Comparison of ENCODE assay signal across 1 cellular context in genomic region chr16:81076566-81077076, GRCh38.
TF ChIP-seq lines count a peak whose summit lies in the region.

No MANE protein-coding gene starts in this region.

TF ChIP-seq in HepG2, 621 proteins besides CTCF, POLR2A, EP300 and RAD21 (continued from another document and continues in another):
- no peak; the same call in 1 of the 2 replicates for TF ChIP-seq DNMT3B (CRISPR knock-in tag; conservative IDR thresholded peaks at IDR 0.05)
- 0 out of 2 replicates have a peak, but pooled peaks have one; percentile 9 for TF ChIP-seq KIAA2018 (CRISPR knock-in tag; IDR thresholded peaks at IDR 0.05; ENCODE audit: borderline replicate concordance)
- no peak for TF ChIP-seq BCL3 (CRISPR knock-in tag; IDR thresholded peaks at IDR 0.05)
- no peak for TF ChIP-seq MEIS2 (CRISPR knock-in tag; IDR thresholded peaks at IDR 0.05)
- no peak for TF ChIP-seq FOXJ3 (CRISPR knock-in tag; IDR thresholded peaks at IDR 0.05; ENCODE audit: borderline replicate concordance)
- no peak for TF ChIP-seq ZSCAN12 (CRISPR knock-in tag; IDR thresholded peaks at IDR 0.05)
- TF ChIP-seq FOXA1 (IDR thresholded peaks at IDR 0.05) = no peak
- TF ChIP-seq FOXA1 (CRISPR knock-in tag; IDR thresholded peaks at IDR 0.05) = no peak
- peak; percentile 81; the same call in 1 of the 2 replicates for TF ChIP-seq NAIF1 (CRISPR knock-in tag; IDR thresholded peaks at IDR 0.05; ENCODE audit: borderline replicate concordance)
- no peak for TF ChIP-seq ZNF652 (CRISPR knock-in tag; IDR thresholded peaks at IDR 0.05; ENCODE audit: borderline replicate concordance, low read depth)
- no peak for TF ChIP-seq SP5 (CRISPR knock-in tag; IDR thresholded peaks at IDR 0.05; ENCODE audit: borderline replicate concordance, low read depth)
- no peak for TF ChIP-seq PHF21A (CRISPR knock-in tag; IDR thresholded peaks at IDR 0.05)
- TF ChIP-seq THAP7 (CRISPR knock-in tag; IDR thresholded peaks at IDR 0.05) = no peak
- no peak for TF ChIP-seq SRF (IDR thresholded peaks at IDR 0.05; ENCODE audit: low read depth, low read length)
- TF ChIP-seq THYN1 (CRISPR knock-in tag; IDR thresholded peaks at IDR 0.05; ENCODE audit: borderline replicate concordance, low read depth) = no peak
- no peak for TF ChIP-seq SNAPC4 (CRISPR knock-in tag; IDR thresholded peaks at IDR 0.05)
- no peak for TF ChIP-seq DRAP1 (CRISPR knock-in tag; IDR thresholded peaks at IDR 0.05)
- TF ChIP-seq ZNF639 (CRISPR knock-in tag; conservative IDR thresholded peaks at IDR 0.05) = no peak; the same call in 1 of the 2 replicates
- peak; percentile 50; the same call in 1 of the 2 replicates for TF ChIP-seq ZNF121 (CRISPR knock-in tag; IDR thresholded peaks at IDR 0.05)
- no peak for TF ChIP-seq ZNF749 (CRISPR knock-in tag; IDR thresholded peaks at IDR 0.05; ENCODE audit: borderline replicate concordance)
- peak; percentile 83 for TF ChIP-seq ASH2L (IDR thresholded peaks at IDR 0.05; ENCODE audit: insufficient read length, low read depth, low read length)
- no peak; the same call in 1 of the 2 replicates for TF ChIP-seq SMC3 (IDR thresholded peaks at IDR 0.05; ENCODE audit: low read length)
- TF ChIP-seq SRSF1 (optimal IDR thresholded peaks at IDR 0.05; ENCODE audit: low read depth, low read length) = no peak
- no peak for TF ChIP-seq KMT2B (CRISPR knock-in tag; IDR thresholded peaks at IDR 0.05)
- TF ChIP-seq SKI (IDR thresholded peaks at IDR 0.05; ENCODE audit: partially characterized antibody) = no peak
- no peak for TF ChIP-seq HNF4A (CRISPR knock-in tag; IDR thresholded peaks at IDR 0.05)
- no peak for TF ChIP-seq ZUFSP (CRISPR knock-in tag; IDR thresholded peaks at IDR 0.05; ENCODE audit: borderline replicate concordance)
- peak; percentile 68; the same call in 1 of the 2 replicates for TF ChIP-seq MAZ (IDR thresholded peaks at IDR 0.05; ENCODE audit: borderline replicate concordance, low read depth, low read length)
- no peak for TF ChIP-seq MAZ (CRISPR knock-in tag; IDR thresholded peaks at IDR 0.05; ENCODE audit: low read depth)
- no peak for TF ChIP-seq ZNF468 (CRISPR knock-in tag; IDR thresholded peaks at IDR 0.05)
- TF ChIP-seq ZNF850 (CRISPR knock-in tag; conservative IDR thresholded peaks at IDR 0.05) = no peak
- 0 out of 2 replicates have a peak, but pooled peaks have one; percentile 67 for TF ChIP-seq ZNF674 (CRISPR knock-in tag; IDR thresholded peaks at IDR 0.05; ENCODE audit: low read depth)
- no peak; the same call in 1 of the 2 replicates for TF ChIP-seq SP4 (CRISPR knock-in tag; IDR thresholded peaks at IDR 0.05)
- 0 out of 2 replicates have a peak, but pooled peaks have one; percentile 20 for TF ChIP-seq FOXC1 (CRISPR knock-in tag; IDR thresholded peaks at IDR 0.05; ENCODE audit: borderline replicate concordance)
- no peak for TF ChIP-seq ZNF724P (CRISPR knock-in tag; IDR thresholded peaks at IDR 0.05; ENCODE audit: borderline replicate concordance)
- no peak for TF ChIP-seq NR1H2 (CRISPR knock-in tag; IDR thresholded peaks at IDR 0.05; ENCODE audit: borderline replicate concordance, low read depth)
- no peak for TF ChIP-seq KDM1A (CRISPR knock-in tag; IDR thresholded peaks at IDR 0.05)
- no peak for TF ChIP-seq ZNF7 (CRISPR knock-in tag; IDR thresholded peaks at IDR 0.05)
- no peak; the same call in 1 of the 2 replicates for TF ChIP-seq ZNF441 (CRISPR knock-in tag; IDR thresholded peaks at IDR 0.05; ENCODE audit: borderline replicate concordance)
- TF ChIP-seq ZNF335 (CRISPR knock-in tag; IDR thresholded peaks at IDR 0.05) = no peak
- TF ChIP-seq ZNF235 (CRISPR knock-in tag; IDR thresholded peaks at IDR 0.05; ENCODE audit: borderline replicate concordance) = no peak; the same call in 1 of the 2 replicates
- no peak for TF ChIP-seq ZNF549 (CRISPR knock-in tag; IDR thresholded peaks at IDR 0.05)
- TF ChIP-seq ZBTB49 (CRISPR knock-in tag; IDR thresholded peaks at IDR 0.05; ENCODE audit: borderline replicate concordance) = no peak
- TF ChIP-seq U2AF2 (IDR thresholded peaks at IDR 0.05; ENCODE audit: low read depth, low read length) = no peak
